ENCODE assay signal across 19 cellular contexts in the genomic region with DNA sequence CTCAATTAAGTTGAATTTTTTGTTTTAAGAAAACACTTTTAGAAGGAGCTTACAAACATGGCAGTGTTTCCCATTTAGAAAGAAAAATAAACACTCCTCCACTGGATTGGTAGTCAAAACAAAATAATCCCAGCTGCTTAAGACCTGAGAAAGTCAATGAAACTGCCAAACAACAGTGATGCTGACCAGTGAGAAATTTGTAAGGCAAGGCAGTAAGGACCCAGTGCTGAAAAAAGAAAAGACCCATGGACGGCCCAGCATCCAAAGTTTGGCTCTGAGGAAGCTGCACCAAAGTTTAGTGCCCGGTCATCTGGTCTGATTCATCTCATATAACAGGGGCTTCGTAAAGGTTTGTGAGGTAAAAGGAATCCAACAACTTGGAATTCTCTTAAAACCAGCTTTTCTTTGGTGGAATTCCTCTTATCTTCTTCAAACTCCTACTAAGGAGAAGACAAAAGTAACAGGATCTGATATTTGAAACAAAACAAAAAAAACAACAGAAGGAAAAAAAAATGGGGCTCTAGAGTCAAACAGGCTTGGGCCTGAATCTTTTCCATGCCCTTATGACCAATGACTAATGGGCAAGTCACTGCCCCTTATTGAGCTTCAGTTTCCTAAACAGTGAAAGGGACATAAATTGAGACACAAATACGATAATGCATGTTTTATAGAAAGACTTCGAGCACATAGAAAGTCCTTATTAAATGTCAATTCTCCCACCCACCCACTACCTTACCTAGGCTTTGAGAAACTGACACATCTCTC.
DNase-seq lines count a peak whose midpoint lies in the region; ATAC-seq, FAIRE-seq and TF ChIP-seq lines count a peak whose summit lies in the region.
"Had no signal": no experiment of that assay in that cellular context is flagged by ENCODE, and none has a peak within 500 bp of the region (broad histone marks: within the 10 kb centered on the region; RNA-seq: fewer than 3 reads in every experiment).

No MANE protein-coding gene starts in this region.

- H3F3A ChIP-seq in smooth muscle cell (ENCODE audit: low read depth) = peaks cover 10% of the 10 kb centered on the region

- DNase-seq in H54 (ENCODE audit: insufficient read length, low spot score) (peak; percentile 65), astrocyte of the spinal cord (ENCODE audit: low read depth, low spot score) (peak; percentile 41), fibroblast of the conjunctiva (ENCODE audit: low read depth) (peak; percentile 24), smooth muscle cell (lab: John Stamatoyannopoulos, UW; ENCODE audit: unreplicated experiment) (no peak)
- DNase-seq in activated CD4-positive, alpha-beta T cell treated with anti-CD3 and anti-CD28 coated beads for 4 hours = no peak
- no peak for DNase-seq in activated CD4-positive, alpha-beta T cell treated with anti-CD3 and anti-CD28 coated beads, Interleukin-2, amount 50 U/mL, for 48 hours
- DNase-seq: activated B cell treated with CpG ODN at 0.5 μM for 24 hours; activated effector memory CD4-positive, alpha-beta T cell treated with Interleukin-2 at 50 U/mL for 16 hours; aorta; NCI-H1417; NCI-H2171 treated with DMSO at 0.1 percent for 48 hours; ovary; thyroid gland had no signal

- no peaks in the 10 kb centered on the region for H3K36me3 ChIP-seq in smooth muscle cell (ENCODE audit: low read depth)
- H3K36me3 ChIP-seq: esophagus muscularis mucosa, ovary, thyroid gland had no signal

- no peak for ATAC-seq in GM21528 (IDR thresholded peaks at IDR 0.05; ENCODE audit: low FRiP score, unreplicated experiment)
- ATAC-seq: left lobe of liver had no signal

- H3K79me2 ChIP-seq in smooth muscle cell (ENCODE audit: low read depth) = peaks cover 49% of the 10 kb centered on the region

- H3K27me3 ChIP-seq in smooth muscle cell (ENCODE audit: low read depth) = no peaks in the 10 kb centered on the region
- H3K27me3 ChIP-seq: ovary, thyroid gland had no signal

- H3K4me3 ChIP-seq in astrocyte of the spinal cord (ENCODE audit: low read depth, low read length) (no peak overlapping the region), smooth muscle cell (no peak overlapping the region)
- H3K4me3 ChIP-seq: esophagus muscularis mucosa, ovary, skin epidermis, thyroid gland had no signal

- FAIRE-seq in H54 (lab: Jason Lieb, UNC) = peak; percentile 71
- FAIRE-seq: RCC 7860 had no signal

- H3K27ac ChIP-seq in smooth muscle cell (ENCODE audit: low read depth) = peak overlapping the region; percentile 90
- H3K27ac ChIP-seq: esophagus muscularis mucosa, KMS-11, ovary, skin epidermis, thyroid gland had no signal

- no peak for TF ChIP-seq CTCF in astrocyte of the spinal cord (IDR thresholded peaks at IDR 0.05; ENCODE audit: low read depth, low read length)
- TF ChIP-seq CTCF in smooth muscle cell (IDR thresholded peaks at IDR 0.05; ENCODE audit: borderline replicate concordance, insufficient read depth, poor library complexity, severe bottlenecking) = no peak

- no peaks in the 10 kb centered on the region for H3K9me3 ChIP-seq in smooth muscle cell (replicated peaks; ENCODE audit: low read depth)
- H3K9me3 ChIP-seq: esophagus muscularis mucosa, ovary, thyroid gland had no signal

- peaks cover 50% of the 10 kb centered on the region for H3K4me1 ChIP-seq in smooth muscle cell (ENCODE audit: low read depth)

- no peak overlapping the region for H2AFZ ChIP-seq in smooth muscle cell (ENCODE audit: low read depth)

- WGBS in smooth muscle cell (ENCODE audit: low lambda C conversion rate) = 14% methylated on average over 5 of the region's 5 CpGs

- no peak for TF ChIP-seq POLR2A in H54 (IDR thresholded peaks at IDR 0.05; ENCODE audit: low read depth, low read length)

- peaks cover 4% of the 10 kb centered on the region for H4K20me1 ChIP-seq in smooth muscle cell (ENCODE audit: low read depth)

- H3K9ac ChIP-seq in smooth muscle cell (ENCODE audit: low read depth) = peak overlapping the region; percentile 6
- H3K9ac ChIP-seq: KMS-11 had no signal

- peak overlapping the region; percentile 68 for H3K4me2 ChIP-seq in smooth muscle cell
- H3K4me2 ChIP-seq: KMS-11 had no signal

- in situ Hi-C loops in astrocyte of the spinal cord (cut with HindIII; ENCODE audit: low sequenced_read_pairs) = no loop called here

Comparison
In these comparisons a context has a peak if more than half of its experiments do, and no peak if none do; other contexts are left out.
1. DNase-seq: peak in H54 (single experiment), astrocyte of the spinal cord (single experiment) and fibroblast of the conjunctiva (single experiment); none in smooth muscle cell (single experiment), activated CD4-positive, alpha-beta T cell treated with anti-CD3 and anti-CD28 coated beads for 4 hours (0 of 2) and activated CD4-positive, alpha-beta T cell treated with anti-CD3 and anti-CD28 coated beads, Interleukin-2, amount 50 U/mL, for 48 hours (0 of 2).